In genomic region chr9:32161720-32162119, GRCh38 we compare ENCODE assay signal across 15 cellular contexts.
DNase-seq lines count a peak whose midpoint lies in the region; ATAC-seq, FAIRE-seq and TF ChIP-seq lines count a peak whose summit lies in the region.
"Had no signal": no experiment of that assay in that cellular context is flagged by ENCODE, and none has a peak within 500 bp of the region (broad histone marks: within the 10 kb centered on the region; RNA-seq: fewer than 3 reads in every experiment).

No MANE protein-coding gene starts in this region.

- in situ Hi-C loops in HepG2 (cut with HindIII; ENCODE audit: extremely low pct_ligation_motif_present, low pct_unique_long_range_greater_than_20kb) = no loop called here

- H3K4me3 ChIP-seq in epithelial cell of esophagus (ENCODE audit: low read length) = no peak overlapping the region
- H3K4me3 ChIP-seq in HepG2 (replicated peaks in 1 of 3; ENCODE audit: insufficient read depth in 1 of 3, low read depth in 2 of 3, low read length in 3 of 3) = no peak overlapping the region
- no peak overlapping the region for H3K4me3 ChIP-seq in osteoblast (ENCODE audit: insufficient read depth, low read length)

- H3K4me2 ChIP-seq in HepG2 (ENCODE audit: low read depth, low read length) = no peak overlapping the region
- no peak overlapping the region for H3K4me2 ChIP-seq in osteoblast (ENCODE audit: insufficient read depth, low read length)

- TF ChIP-seq CTCF in epithelial cell of esophagus (IDR thresholded peaks at IDR 0.05; ENCODE audit: insufficient read depth, low read depth, low read length, missing control alignments) (no peak), HepG2 (CRISPR knock-in tag; IDR thresholded peaks at IDR 0.05) (no peak), osteoblast (IDR thresholded peaks at IDR 0.05; ENCODE audit: extremely low read depth, low read depth, low read length) (no peak)

- intact Hi-C loops in HepG2 (cut with micrococcal nuclease; ENCODE audit: unreplicated experiment) = no loop called here

- H4K20me1 ChIP-seq in HepG2 (ENCODE audit: insufficient read depth, low read length) (no peaks in the 10 kb centered on the region), osteoblast (ENCODE audit: insufficient read depth, low read length) (no peaks in the 10 kb centered on the region)

- H3K36me3 ChIP-seq in HepG2 (replicated peaks in 1 of 2; ENCODE audit: control insufficient read depth in 1 of 2, insufficient read depth in 2 of 2, low read length in 2 of 2) (no peaks in the 10 kb centered on the region), osteoblast (ENCODE audit: insufficient read depth, low read length) (no peaks in the 10 kb centered on the region)
- H3K36me3 ChIP-seq: brain microvascular endothelial cell had no signal

- BruUV-seq in HepG2 (replicated peaks; lab: Mats Ljungman, UMichigan) = no TSS peak

- TF ChIP-seq EP300 in HepG2 (IDR thresholded peaks at IDR 0.05; ENCODE audit: low read depth in 2 of 2, low read length in 2 of 2) (no peak), HepG2 (CRISPR knock-in tag; IDR thresholded peaks at IDR 0.05; ENCODE audit: borderline replicate concordance) (no peak)

- no peak overlapping the region for H3K9ac ChIP-seq in HepG2 (ENCODE audit: insufficient read depth, low read depth, low read length)

- WGBS in HepG2 (ENCODE audit: low lambda C conversion rate) = 68% methylated on average over 2 of the region's 2 CpGs

- TF ChIP-seq POLR2A in HepG2 (IDR thresholded peaks at IDR 0.05; ENCODE audit: insufficient read depth in 1 of 2, low read depth in 2 of 2, low read length in 2 of 2) = no peak

- CTCF ChIA-PET in HepG2 (lab: Yijun Ruan, JAX; ENCODE audit: low intra/inter-chr PET ratio, low total read pairs) = no interaction called here

- POLR2A ChIA-PET in HepG2 (lab: Yijun Ruan, JAX) = no interaction called here

- no peak for FAIRE-seq in HepG2 (lab: Jason Lieb, UNC)

- no peak overlapping the region for H3K27ac ChIP-seq in HepG2 (ENCODE audit: extremely low read length, insufficient read depth, low read length)
- H3K27ac ChIP-seq in osteoblast (ENCODE audit: low read depth, low read length) = no peak overlapping the region
- H3K27ac ChIP-seq: brain microvascular endothelial cell had no signal

- H3K4me1 ChIP-seq in HepG2 (ENCODE audit: insufficient read depth, low read length) (no peaks in the 10 kb centered on the region), osteoblast (ENCODE audit: insufficient read depth, low read length) (no peaks in the 10 kb centered on the region)

- no peak for TF ChIP-seq RAD21 in HepG2 (CRISPR knock-in tag; IDR thresholded peaks at IDR 0.05)

- ATAC-seq in GM18867 (IDR thresholded peaks at IDR 0.05; ENCODE audit: unreplicated experiment) (peak; percentile 96), GM21526 (IDR thresholded peaks at IDR 0.05; ENCODE audit: low FRiP score, unreplicated experiment) (peak; percentile 98), HG03060 (IDR thresholded peaks at IDR 0.05; ENCODE audit: low read depth, unreplicated experiment) (peak; percentile 95), HepG2 (no peak)
- ATAC-seq: activated CD4-positive, CD25-positive, alpha-beta regulatory T cell treated with anti-CD3 and anti-CD28 coated beads, Interleukin-2, amount 50 U/mL, for 24 hours; stimulated activated naive B cell treated with anti-CD40 and anti-IgM and Interleukin-4, amounts not matched to agents 10 μg/mL and 1 μg/mL and 100 μg/mL, for 72 hours had no signal

- H3K27me3 ChIP-seq in HepG2 (ENCODE audit: control insufficient read depth in 1 of 2, insufficient read depth in 2 of 2, low read length in 2 of 2) (no peaks in the 10 kb centered on the region), osteoblast (ENCODE audit: insufficient read depth, low read length) (no peaks in the 10 kb centered on the region)
- H3K27me3 ChIP-seq: brain microvascular endothelial cell had no signal

- DNase-seq in epithelial cell of esophagus (ENCODE audit: low read depth) = peak; percentile 15
- no peak for DNase-seq in NCI-H82 treated with DMSO at 0.1 percent for 48 hours (lab: John Stamatoyannopoulos, UW; ENCODE audit: unreplicated experiment)
- no peak for DNase-seq in HepG2 (ENCODE audit: low spot score)
- DNase-seq in retina = no peak
- DNase-seq in osteoblast (ENCODE audit: insufficient read length, low spot score, missing footprints) = no peak
- DNase-seq: brain microvascular endothelial cell; CD4-positive, alpha-beta T cell; KBM-7; NCI-H2107; stimulated activated CD4-positive, alpha-beta T cell treated with anti-CD3 and anti-CD28 coated beads, Interleukin-1b, Interleukin-23, amount 100 ng/mL, for 48 hours; stimulated activated naive B cell treated with anti-CD40 and anti-IgM and Interleukin-4, amounts not matched to agents 10 μg/mL and 1 μg/mL and 100 μg/mL, for 72 hours had no signal

- H3K79me2 ChIP-seq in HepG2 (ENCODE audit: insufficient read depth, low read length) (no peaks in the 10 kb centered on the region), osteoblast (ENCODE audit: insufficient read depth, low read length) (no peaks in the 10 kb centered on the region)

- H2AFZ ChIP-seq in HepG2 (ENCODE audit: low read length) (no peak overlapping the region), osteoblast (ENCODE audit: low read length) (no peak overlapping the region)

- H3K9me3 ChIP-seq in HepG2 (ENCODE audit: low read length) = no peaks in the 10 kb centered on the region
- no peaks in the 10 kb centered on the region for H3K9me3 ChIP-seq in osteoblast (ENCODE audit: low read depth, low read length)

TF ChIP-seq in HepG2, 621 proteins besides CTCF, POLR2A, EP300 and RAD21:
- TF ChIP-seq FOXP1 (IDR thresholded peaks at IDR 0.05) (no peak), FOXP1 (CRISPR knock-in tag; IDR thresholded peaks at IDR 0.05) (no peak), ZFP36L2 (CRISPR knock-in tag; IDR thresholded peaks at IDR 0.05) (no peak), TGIF2 (CRISPR knock-in tag; IDR thresholded peaks at IDR 0.05) (no peak), ISX (CRISPR knock-in tag; conservative IDR thresholded peaks at IDR 0.05) (no peak), ZNF83 (CRISPR knock-in tag; IDR thresholded peaks at IDR 0.05; ENCODE audit: borderline replicate concordance) (no peak), RXRA (CRISPR knock-in tag; IDR thresholded peaks at IDR 0.05) (no peak), ZNF383 (CRISPR knock-in tag; IDR thresholded peaks at IDR 0.05; ENCODE audit: borderline replicate concordance) (no peak), ZNF335 (CRISPR knock-in tag; IDR thresholded peaks at IDR 0.05) (no peak), MATR3 (CRISPR knock-in tag; IDR thresholded peaks at IDR 0.05) (no peak), ZNF20 (CRISPR knock-in tag; IDR thresholded peaks at IDR 0.05) (no peak), STAG1 (CRISPR knock-in tag; IDR thresholded peaks at IDR 0.05) (no peak), KDM2A (CRISPR knock-in tag; IDR thresholded peaks at IDR 0.05; ENCODE audit: borderline replicate concordance, low read depth) (no peak), ZNF839 (CRISPR knock-in tag; IDR thresholded peaks at IDR 0.05; ENCODE audit: borderline replicate concordance) (no peak), ZNF317 (CRISPR knock-in tag; IDR thresholded peaks at IDR 0.05) (no peak), ZKSCAN8 (CRISPR knock-in tag; IDR thresholded peaks at IDR 0.05; ENCODE audit: borderline replicate concordance) (no peak), MIER2 (CRISPR knock-in tag; IDR thresholded peaks at IDR 0.05) (no peak)
- TF ChIP-seq, protein P1, sequence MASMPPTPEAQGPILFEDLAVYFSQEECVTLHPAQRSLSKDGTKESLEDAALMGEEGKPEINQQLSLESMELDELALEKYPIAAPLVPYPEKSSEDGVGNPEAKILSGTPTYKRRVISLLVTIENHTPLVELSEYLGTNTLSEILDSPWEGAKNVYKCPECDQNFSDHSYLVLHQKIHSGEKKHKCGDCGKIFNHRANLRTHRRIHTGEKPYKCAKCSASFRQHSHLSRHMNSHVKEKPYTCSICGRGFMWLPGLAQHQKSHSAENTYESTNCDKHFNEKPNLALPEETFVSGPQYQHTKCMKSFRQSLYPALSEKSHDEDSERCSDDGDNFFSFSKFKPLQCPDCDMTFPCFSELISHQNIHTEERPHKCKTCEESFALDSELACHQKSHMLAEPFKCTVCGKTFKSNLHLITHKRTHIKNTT (CRISPR knock-in tag; IDR thresholded peaks at IDR 0.05) = no peak
